ENCODE assay signal across 8 cellular contexts in genomic region chr11:36411202-36411640, GRCh38.
DNase-seq lines count a peak whose midpoint lies in the region; ATAC-seq, FAIRE-seq and TF ChIP-seq lines count a peak whose summit lies in the region.

No MANE protein-coding gene starts in this region.

- H3K27ac ChIP-seq in right atrium auricular region (peak overlapping the region in 1 of 2 donors; percentile 35), colonic mucosa (peak overlapping the region; percentile 17), small intestine (ENCODE audit: low read depth in 1 of 2, low read length in 1 of 2) (peak overlapping the region; percentile 6 to 78)

- 67 to 80% (median 78%) methylated on average over 9 of the region's 9 CpGs for WGBS in small intestine, 3 donors

- intact Hi-C loops in Right ventricle myocardium inferior (cut with DNase I) (no loop called here), colonic mucosa (cut with DNase I) (no loop called here)

- H3K9me3 ChIP-seq in right atrium auricular region, result no peaks in the 10 kb centered on the region
- no peaks in the 10 kb centered on the region for H3K9me3 ChIP-seq in colonic mucosa
- H3K9me3 ChIP-seq in small intestine (ENCODE audit: control insufficient read depth, low read depth), result no peaks in the 10 kb centered on the region

- H3K36me3 ChIP-seq in right atrium auricular region (no peaks in the 10 kb centered on the region), colonic mucosa (peaks cover 6% of the 10 kb centered on the region), small intestine (ENCODE audit: control insufficient read depth in 2 of 2, insufficient read depth in 2 of 2, low read length in 2 of 2) (peaks cover 0 to 2% of the 10 kb centered on the region in 2 donors)

- no peaks in the 10 kb centered on the region for H3K27me3 ChIP-seq in right atrium auricular region
- H3K27me3 ChIP-seq in colonic mucosa, result no peaks in the 10 kb centered on the region
- no peaks in the 10 kb centered on the region for H3K27me3 ChIP-seq in small intestine (ENCODE audit: control insufficient read depth in 2 of 2, insufficient read depth in 2 of 2, low read length in 2 of 2)

- H3K4me3 ChIP-seq in right atrium auricular region, result no peak overlapping the region
- no peak overlapping the region for H3K4me3 ChIP-seq in colonic mucosa
- no peak overlapping the region for H3K4me3 ChIP-seq in small intestine (ENCODE audit: low read depth in 1 of 2, low read length in 2 of 2)

- ATAC-seq in Right ventricle myocardium inferior (peak; percentile 56), HG03460 (IDR thresholded peaks at IDR 0.05; ENCODE audit: unreplicated experiment) (peak; percentile 82)

- TF ChIP-seq CTCF in right atrium auricular region (IDR thresholded peaks at IDR 0.05) (no peak), colonic mucosa (IDR thresholded peaks at IDR 0.05) (no peak)

- peaks cover 0 to 26% of the 10 kb centered on the region in 2 donors for H3K4me1 ChIP-seq in right atrium auricular region
- no peaks in the 10 kb centered on the region for H3K4me1 ChIP-seq in colonic mucosa
- H3K4me1 ChIP-seq in small intestine (ENCODE audit: control insufficient read depth in 2 of 2, insufficient read depth in 1 of 2, low read depth in 1 of 2, low read length in 1 of 2), result peaks cover 0 to 6% of the 10 kb centered on the region in 2 donors

- FAIRE-seq in small intestine (lab: Jason Lieb, UNC), result no peak

- DNase-seq in Right ventricle myocardium inferior (ENCODE audit: missing footprints) (peak; percentile 76), right atrium auricular region (ENCODE audit: low spot score) (no peak), colonic mucosa (peak; percentile 42), small intestine (peak; percentile 25), NCI-H1417 (lab: John Stamatoyannopoulos, UW) (no peak), activated gamma-delta T cell (lab: John Stamatoyannopoulos, UW) (no peak)
- DNase-seq in effector CD8-positive, alpha-beta T cell (lab: John Stamatoyannopoulos, UW), result no peak

- H3K9ac ChIP-seq in colonic mucosa (ENCODE audit: low read depth in 2 of 2, low read length in 2 of 2), result no peak overlapping the region

Comparison
In these comparisons a context has a peak if more than half of its experiments do, and no peak if none do; other contexts are left out.
1. DNase-seq: peak in Right ventricle myocardium inferior (single experiment), colonic mucosa (single experiment) and small intestine (single experiment); none in right atrium auricular region (single experiment), effector CD8-positive, alpha-beta T cell (single experiment), NCI-H1417 (0 of 3) and activated gamma-delta T cell (single experiment).